Comparison of ENCODE assay signal across 1 cellular context in genomic region chr14:74954232-74954946, GRCh38.
TF ChIP-seq lines count a peak whose summit lies in the region.

No MANE protein-coding gene starts in this region.

TF ChIP-seq in HepG2, 621 proteins besides CTCF, POLR2A, EP300 and RAD21 (continued from another document and continues in another):
- TF ChIP-seq MBNL3 (CRISPR knock-in tag; conservative IDR thresholded peaks at IDR 0.05) = no peak
- no peak for TF ChIP-seq MNT (IDR thresholded peaks at IDR 0.05)
- TF ChIP-seq ZNF512 (CRISPR knock-in tag; IDR thresholded peaks at IDR 0.05) = no peak
- no peak for TF ChIP-seq ZMYM2 (CRISPR knock-in tag; IDR thresholded peaks at IDR 0.05)
- TF ChIP-seq KLF16 (CRISPR knock-in tag; IDR thresholded peaks at IDR 0.05) = peak in 1 of 2 experiments; percentile 35; a peak in 1 of 4 replicates
- no peak for TF ChIP-seq ELF3 (CRISPR knock-in tag; IDR thresholded peaks at IDR 0.05)
- 0 out of 2 replicates have a peak, but pooled peaks have one; percentile 12 for TF ChIP-seq ZNF629 (CRISPR knock-in tag; conservative IDR thresholded peaks at IDR 0.05)
- TF ChIP-seq NONO (IDR thresholded peaks at IDR 0.05) = no peak
- TF ChIP-seq NONO (CRISPR knock-in tag; conservative IDR thresholded peaks at IDR 0.05) = 0 out of 2 replicates have a peak, but pooled peaks have one; percentile 32
- 0 out of 2 replicates have a peak, but pooled peaks have one; percentile 14 for TF ChIP-seq ZBTB10 (CRISPR knock-in tag; IDR thresholded peaks at IDR 0.05; ENCODE audit: borderline replicate concordance)
- no peak for TF ChIP-seq ZNF567 (CRISPR knock-in tag; IDR thresholded peaks at IDR 0.05; ENCODE audit: borderline replicate concordance)
- TF ChIP-seq CHD2 (IDR thresholded peaks at IDR 0.05; ENCODE audit: low read depth, low read length) = no peak
- TF ChIP-seq ZNF343 (CRISPR knock-in tag; IDR thresholded peaks at IDR 0.05) = no peak
- TF ChIP-seq LCORL (IDR thresholded peaks at IDR 0.05) = no peak
- peak; percentile 74 for TF ChIP-seq LCORL (CRISPR knock-in tag; IDR thresholded peaks at IDR 0.05)
- no peak for TF ChIP-seq HOMEZ (CRISPR knock-in tag; IDR thresholded peaks at IDR 0.05; ENCODE audit: low read depth)
- 0 out of 2 replicates have a peak, but pooled peaks have one; percentile 25 for TF ChIP-seq PCBP1 (IDR thresholded peaks at IDR 0.05; ENCODE audit: borderline replicate concordance, low read depth, low read length)
- no peak for TF ChIP-seq HOXA7 (CRISPR knock-in tag; IDR thresholded peaks at IDR 0.05)
- TF ChIP-seq TBX3 (IDR thresholded peaks at IDR 0.05; ENCODE audit: borderline replicate concordance) = no peak
- peak; percentile 60 for TF ChIP-seq SKIL (CRISPR knock-in tag; IDR thresholded peaks at IDR 0.05; ENCODE audit: borderline replicate concordance)
- no peak for TF ChIP-seq ETS1 (CRISPR knock-in tag; IDR thresholded peaks at IDR 0.05)
- TF ChIP-seq ZGPAT (CRISPR knock-in tag; IDR thresholded peaks at IDR 0.05) = no peak
- TF ChIP-seq SPEN (CRISPR knock-in tag; IDR thresholded peaks at IDR 0.05; ENCODE audit: low read depth) = no peak; the same call in 1 of the 2 replicates
- peak; percentile 65 for TF ChIP-seq HDAC1 (CRISPR knock-in tag; IDR thresholded peaks at IDR 0.05)
- TF ChIP-seq ZBTB37 (CRISPR knock-in tag; IDR thresholded peaks at IDR 0.05) = 0 out of 2 replicates have a peak, but pooled peaks have one; percentile 30
- peak; percentile 91; the same call in 1 of the 2 replicates for TF ChIP-seq NFIB (CRISPR knock-in tag; IDR thresholded peaks at IDR 0.05; ENCODE audit: borderline replicate concordance)
- no peak for TF ChIP-seq ZNF501 (CRISPR knock-in tag; IDR thresholded peaks at IDR 0.05)
- TF ChIP-seq ZBTB3 (CRISPR knock-in tag; IDR thresholded peaks at IDR 0.05; ENCODE audit: borderline replicate concordance, low read depth) = no peak
- no peak for TF ChIP-seq FOXA1 (IDR thresholded peaks at IDR 0.05)
- no peak for TF ChIP-seq FOXA1 (CRISPR knock-in tag; IDR thresholded peaks at IDR 0.05)
- peak; percentile 73 for TF ChIP-seq ZNF687 (CRISPR knock-in tag; IDR thresholded peaks at IDR 0.05)
- TF ChIP-seq PHF5A (CRISPR knock-in tag; IDR thresholded peaks at IDR 0.05; ENCODE audit: low read depth, unreplicated experiment) = no peak
- TF ChIP-seq ZNF563 (CRISPR knock-in tag; IDR thresholded peaks at IDR 0.05) = 0 out of 2 replicates have a peak, but pooled peaks have one; percentile 18
- TF ChIP-seq TFE3 (CRISPR knock-in tag; IDR thresholded peaks at IDR 0.05) = peak; percentile 18; the same call in 1 of the 2 replicates
- 0 out of 2 replicates have a peak, but pooled peaks have one; percentile 44 for TF ChIP-seq CSRNP1 (CRISPR knock-in tag; IDR thresholded peaks at IDR 0.05)
- TF ChIP-seq SIX1 (CRISPR knock-in tag; IDR thresholded peaks at IDR 0.05; ENCODE audit: borderline replicate concordance) = no peak; the same call in 1 of the 2 replicates
